12 cellular contexts compared by ENCODE assay signal in genomic region chr16:11309895-11310633, GRCh38. TPM values are rescaled to one million over a fixed set of nuclear protein-coding genes. Genes with fewer than 3 reads are reported as not detected.
A peak's percentile ranks its signal among the peaks of the same experiment; 100 is the strongest.
DNase-seq lines count a peak whose midpoint lies in the region; ATAC-seq, FAIRE-seq and TF ChIP-seq lines count a peak whose summit lies in the region.
"Had no signal": no experiment of that assay in that cellular context is flagged by ENCODE, and none has a peak within 500 bp of the region (broad histone marks: within the 10 kb centered on the region; RNA-seq: fewer than 3 reads in every experiment).

No MANE protein-coding gene starts in this region.

- no peak for TF ChIP-seq CTCF in KMS-11 (conservative IDR thresholded peaks at IDR 0.05; ENCODE audit: low read depth, low read length)
- no peak for TF ChIP-seq CTCF in HepG2 (CRISPR knock-in tag; IDR thresholded peaks at IDR 0.05)
- no peak for TF ChIP-seq CTCF in gastrocnemius medialis (IDR thresholded peaks at IDR 0.05 in 4 of 5, conservative IDR thresholded peaks at IDR 0.05 in 1 of 5)

- H2AFZ ChIP-seq in KMS-11 (ENCODE audit: low read depth) (peak overlapping the region; percentile 13; the same call in 1 of the 2 replicates), HepG2 (ENCODE audit: low read length) (no peak overlapping the region)

- peak; percentile 39 for ATAC-seq in GM21529 (IDR thresholded peaks at IDR 0.05; ENCODE audit: unreplicated experiment)
- ATAC-seq in HepG2, result peak; percentile 53
- no peak for ATAC-seq in gastrocnemius medialis
- ATAC-seq in HG03469 (IDR thresholded peaks at IDR 0.05; ENCODE audit: unreplicated experiment), result no peak
- ATAC-seq in HG03045 (IDR thresholded peaks at IDR 0.05; ENCODE audit: unreplicated experiment), result no peak
- ATAC-seq: sciatic nerve had no signal

- in situ Hi-C loops in HepG2 (cut with HindIII; ENCODE audit: extremely low pct_ligation_motif_present, low pct_unique_long_range_greater_than_20kb), result no loop called here
- in situ Hi-C loops in gastrocnemius medialis (cut with MboI; ENCODE audit: low sequenced_read_pairs in 4 of 4), result no loop called here

- no peaks in the 10 kb centered on the region for H3K36me3 ChIP-seq in KMS-11 (ENCODE audit: insufficient read depth)
- no peaks in the 10 kb centered on the region for H3K36me3 ChIP-seq in HepG2 (replicated peaks in 1 of 2; ENCODE audit: control insufficient read depth in 1 of 2, insufficient read depth in 2 of 2, low read length in 2 of 2)
- no peaks in the 10 kb centered on the region for H3K36me3 ChIP-seq in gastrocnemius medialis
- H3K36me3 ChIP-seq: tibial artery had no signal

- TF ChIP-seq EP300 in HepG2 (IDR thresholded peaks at IDR 0.05; ENCODE audit: low read depth in 2 of 2, low read length in 2 of 2) (peak; percentile 72 to 78; a peak in 3 of 4 replicates), HepG2 (CRISPR knock-in tag; IDR thresholded peaks at IDR 0.05; ENCODE audit: borderline replicate concordance) (peak; percentile 60)

- H4K20me1 ChIP-seq in KMS-11 (ENCODE audit: insufficient read depth) (no peaks in the 10 kb centered on the region), HepG2 (ENCODE audit: insufficient read depth, low read length) (no peaks in the 10 kb centered on the region)

- H3K4me3 ChIP-seq in KMS-11 (IDR thresholded peaks at IDR 0.05; ENCODE audit: insufficient read depth, low read depth, low read length), result no peak overlapping the region
- no peak overlapping the region for H3K4me3 ChIP-seq in HepG2 (replicated peaks in 1 of 3; ENCODE audit: insufficient read depth in 1 of 3, low read depth in 2 of 3, low read length in 3 of 3)
- no peak overlapping the region for H3K4me3 ChIP-seq in gastrocnemius medialis
- H3K4me3 ChIP-seq: tibial artery had no signal

- intact Hi-C loops in HepG2 (cut with micrococcal nuclease; ENCODE audit: unreplicated experiment) (loop anchor here (2.0 kb wide), 1 partner anchor 53 kb away; the partner anchor contains the start of gene SOCS1), gastrocnemius medialis (cut with DNase I; ENCODE audit: low total_unique reads) (no loop called here)

- H3K79me2 ChIP-seq in KMS-11 (ENCODE audit: insufficient read depth, low read depth) (no peaks in the 10 kb centered on the region), HepG2 (ENCODE audit: insufficient read depth, low read length) (no peaks in the 10 kb centered on the region)

- 0 out of 2 replicates have a peak, but pooled peaks have one; percentile 7 for TF ChIP-seq RAD21 in HepG2 (CRISPR knock-in tag; IDR thresholded peaks at IDR 0.05)

- TF ChIP-seq POLR2A in GM12891 (IDR thresholded peaks at IDR 0.05; ENCODE audit: low read depth, low read length) (no peak), HepG2 (IDR thresholded peaks at IDR 0.05; ENCODE audit: insufficient read depth in 1 of 2, low read depth in 2 of 2, low read length in 2 of 2) (peak; percentile 30 to 34; a peak in 2 of 4 replicates), gastrocnemius medialis (IDR thresholded peaks at IDR 0.05) (no peak)

- CTCF ChIA-PET in HepG2 (lab: Yijun Ruan, JAX; ENCODE audit: low intra/inter-chr PET ratio, low total read pairs), result no interaction called here

- H3K9ac ChIP-seq in KMS-11 (peak overlapping the region; percentile 39; the same call in 1 of the 2 replicates), HepG2 (ENCODE audit: insufficient read depth, low read depth, low read length) (peak overlapping the region; percentile 62)

- POLR2A ChIA-PET in HepG2 (lab: Yijun Ruan, JAX), result interaction anchor here (1.1 to 7.4 kb wide), 6 partner anchors 12 to 61 kb away, joined by 4 to 234 read pairs (median 24); partner anchors contain the start of genes PRM2, PRM3 and SOCS1

- DNase-seq in GM12891 (ENCODE audit: insufficient read length, low spot score) (no peak), HepG2 (ENCODE audit: low spot score) (peak; percentile 86), gastrocnemius medialis (no peak), NCI-H1092 treated with DMSO at 0.1 percent for 48 hours (lab: John Stamatoyannopoulos, UW) (no peak)
- DNase-seq: T1000, tibial artery had no signal

- H3K9me3 ChIP-seq in HepG2 (ENCODE audit: low read length), result no peaks in the 10 kb centered on the region
- no peaks in the 10 kb centered on the region for H3K9me3 ChIP-seq in gastrocnemius medialis
- H3K9me3 ChIP-seq: tibial artery had no signal

- BruUV-seq in HepG2 (replicated peaks; lab: Mats Ljungman, UMichigan), result no TSS peak

- peaks cover 74% of the 10 kb centered on the region for H3K4me1 ChIP-seq in KMS-11 (ENCODE audit: low read depth, poor library complexity, severe bottlenecking)
- H3K4me1 ChIP-seq in HepG2 (ENCODE audit: insufficient read depth, low read length), result peaks cover 91% of the 10 kb centered on the region
- no peaks in the 10 kb centered on the region for H3K4me1 ChIP-seq in gastrocnemius medialis

- 33% methylated on average over 9 of the region's 9 CpGs for WGBS in HepG2 (ENCODE audit: low lambda C conversion rate)

- FAIRE-seq in GM12891 (lab: Jason Lieb, UNC) (peak; percentile 61), HepG2 (lab: Jason Lieb, UNC) (peak; percentile 58)
- FAIRE-seq: bronchial epithelial cell had no signal

- H3K27ac ChIP-seq in KMS-11 (peak overlapping the region; percentile 89), HepG2 (ENCODE audit: extremely low read length, insufficient read depth, low read length) (peak overlapping the region; percentile 89), gastrocnemius medialis (no peak overlapping the region)
- H3K27ac ChIP-seq: tibial artery had no signal

- no peaks in the 10 kb centered on the region for H3K27me3 ChIP-seq in KMS-11 (ENCODE audit: insufficient read depth, low read depth)
- H3K27me3 ChIP-seq in HepG2 (ENCODE audit: control insufficient read depth in 1 of 2, insufficient read depth in 2 of 2, low read length in 2 of 2), result no peaks in the 10 kb centered on the region
- H3K27me3 ChIP-seq in gastrocnemius medialis, result no peaks in the 10 kb centered on the region

- H3K4me2 ChIP-seq in KMS-11 (peak overlapping the region; percentile 70), HepG2 (ENCODE audit: low read depth, low read length) (peak overlapping the region; percentile 43)

RNA-seq across cellular contexts. Expression of gene PRM1, which starts 28.9 kb away (rescaled TPM):
- not detected for polyA plus RNA-seq in GM12891 (2012; ENCODE audit: low read depth, missing spikeins)
- total RNA-seq in HepG2 (2016; rRNA removed; fragmentation: Illumina TruSeq; extraction: Trizol) (not detected in 2 replicates), gastrocnemius medialis (not detected)
- total RNA-seq in HepG2 (2016; cell fraction: cytosol; rRNA removed; fragmentation: Illumina TruSeq; extraction: Trizol; ENCODE audit: low read depth), result not detected in 2 replicates
- total RNA-seq in HepG2 (2016; cell fraction: insoluble cytoplasmic fraction; rRNA removed; fragmentation: Illumina TruSeq; extraction: Trizol), result not detected in 2 replicates
- not detected in 2 replicates for total RNA-seq in HepG2 (2016; cell fraction: membrane; rRNA removed; fragmentation: Illumina TruSeq; extraction: Trizol)
- total RNA-seq in HepG2 (2016; cell fraction: nucleus; rRNA removed; fragmentation: Illumina TruSeq; extraction: Trizol), result not detected in 2 replicates
- not detected in 2 replicates for polyA plus RNA-seq in HepG2 (2011; rRNA removed)
- 0.44 TPM in 1 of 2 replicates, not detected in the other for polyA plus RNA-seq in HepG2 (2011; cell fraction: cytosol; rRNA removed)
- polyA plus RNA-seq in HepG2 (2011; cell fraction: nucleus; rRNA removed), result not detected in 2 replicates
- polyA plus RNA-seq in HepG2 (2012), result not detected in 2 replicates
- polyA plus RNA-seq in HepG2 (2016; cell fraction: cytosol; fragmentation: Illumina TruSeq; extraction: Trizol; ENCODE audit: low read depth), result not detected in 2 replicates
- polyA plus RNA-seq in HepG2 (2016; cell fraction: insoluble cytoplasmic fraction; fragmentation: Illumina TruSeq; extraction: Trizol; ENCODE audit: low read depth), result not detected in 2 replicates
- not detected in 2 replicates for polyA plus RNA-seq in HepG2 (2016; cell fraction: membrane; fragmentation: Illumina TruSeq; extraction: Trizol; ENCODE audit: low read depth)
- polyA plus RNA-seq in HepG2 (2016; cell fraction: nucleus; fragmentation: Illumina TruSeq; extraction: Trizol; ENCODE audit: insufficient read depth, low read depth), result not detected in 2 replicates
- not detected in 2 replicates for polyA minus RNA-seq in HepG2 (2011; rRNA and poly(A)+ RNA removed; ENCODE audit: low replicate concordance)
- polyA minus RNA-seq in HepG2 (2011; cell fraction: cytosol; rRNA and poly(A)+ RNA removed), result not detected in 2 replicates
- polyA minus RNA-seq in HepG2 (2011; cell fraction: nucleus; rRNA and poly(A)+ RNA removed), result not detected in 2 replicates
- total RNA-seq: bronchial epithelial cell, sciatic nerve had no signal

RNA-seq across cellular contexts. Expression of gene PRM2, which starts 33.8 kb away (rescaled TPM):
- not detected for polyA plus RNA-seq in GM12891 (2012; ENCODE audit: low read depth, missing spikeins)
- total RNA-seq in HepG2 (2016; rRNA removed; fragmentation: Illumina TruSeq; extraction: Trizol) (not detected in 2 replicates), gastrocnemius medialis (not detected)
- total RNA-seq in HepG2 (2016; cell fraction: cytosol; rRNA removed; fragmentation: Illumina TruSeq; extraction: Trizol; ENCODE audit: low read depth), result 0.61 TPM in 1 of 2 replicates, not detected in the other
- total RNA-seq in HepG2 (2016; cell fraction: insoluble cytoplasmic fraction; rRNA removed; fragmentation: Illumina TruSeq; extraction: Trizol), result not detected in 2 replicates
- total RNA-seq in HepG2 (2016; cell fraction: membrane; rRNA removed; fragmentation: Illumina TruSeq; extraction: Trizol), result 0.28 and 0.52 TPM in 2 replicates
- total RNA-seq in HepG2 (2016; cell fraction: nucleus; rRNA removed; fragmentation: Illumina TruSeq; extraction: Trizol), result not detected in 2 replicates
- polyA plus RNA-seq in HepG2 (2011; rRNA removed), result 0.54 TPM in 1 of 2 replicates, not detected in the other
- 0.19 and 0.26 TPM in 2 replicates for polyA plus RNA-seq in HepG2 (2011; cell fraction: cytosol; rRNA removed)
- polyA plus RNA-seq in HepG2 (2011; cell fraction: nucleus; rRNA removed), result not detected in 2 replicates
- polyA plus RNA-seq in HepG2 (2012), result not detected in 2 replicates
- polyA plus RNA-seq in HepG2 (2016; cell fraction: cytosol; fragmentation: Illumina TruSeq; extraction: Trizol; ENCODE audit: low read depth), result 1.6 and 2.0 TPM in 2 replicates
- 0.56 TPM in 1 of 2 replicates, not detected in the other for polyA plus RNA-seq in HepG2 (2016; cell fraction: insoluble cytoplasmic fraction; fragmentation: Illumina TruSeq; extraction: Trizol; ENCODE audit: low read depth)
- 0.55 and 0.73 TPM in 2 replicates for polyA plus RNA-seq in HepG2 (2016; cell fraction: membrane; fragmentation: Illumina TruSeq; extraction: Trizol; ENCODE audit: low read depth)
- polyA plus RNA-seq in HepG2 (2016; cell fraction: nucleus; fragmentation: Illumina TruSeq; extraction: Trizol; ENCODE audit: insufficient read depth, low read depth), result not detected in 2 replicates
- polyA minus RNA-seq in HepG2 (2011; rRNA and poly(A)+ RNA removed; ENCODE audit: low replicate concordance), result not detected in 2 replicates
- not detected in 2 replicates for polyA minus RNA-seq in HepG2 (2011; cell fraction: cytosol; rRNA and poly(A)+ RNA removed)
- polyA minus RNA-seq in HepG2 (2011; cell fraction: nucleus; rRNA and poly(A)+ RNA removed), result not detected in 2 replicates
- total RNA-seq: bronchial epithelial cell, sciatic nerve had no signal

RNA-seq across cellular contexts. Expression of gene RMI2, which starts 35.2 kb away (rescaled TPM):
- polyA plus RNA-seq in GM12891 (2012; ENCODE audit: low read depth, missing spikeins), result 39.3 TPM
- total RNA-seq in HepG2 (2016; rRNA removed; fragmentation: Illumina TruSeq; extraction: Trizol), result 55.7 and 65.3 TPM in 2 replicates
- 8.6 and 11.0 TPM in 2 replicates for total RNA-seq in HepG2 (2016; cell fraction: cytosol; rRNA removed; fragmentation: Illumina TruSeq; extraction: Trizol; ENCODE audit: low read depth)
- total RNA-seq in HepG2 (2016; cell fraction: insoluble cytoplasmic fraction; rRNA removed; fragmentation: Illumina TruSeq; extraction: Trizol), result 51.5 and 55.7 TPM in 2 replicates
- total RNA-seq in HepG2 (2016; cell fraction: membrane; rRNA removed; fragmentation: Illumina TruSeq; extraction: Trizol), result 28.4 and 29.3 TPM in 2 replicates
- total RNA-seq in HepG2 (2016; cell fraction: nucleus; rRNA removed; fragmentation: Illumina TruSeq; extraction: Trizol), result 23.6 and 25.7 TPM in 2 replicates
- 15.3 and 24.5 TPM in 2 replicates for polyA plus RNA-seq in HepG2 (2011; rRNA removed)
- 18.8 and 22.1 TPM in 2 replicates for polyA plus RNA-seq in HepG2 (2011; cell fraction: cytosol; rRNA removed)
- polyA plus RNA-seq in HepG2 (2011; cell fraction: nucleus; rRNA removed), result 10.4 and 11.9 TPM in 2 replicates
- polyA plus RNA-seq in HepG2 (2012), result 19.5 and 50.3 TPM in 2 replicates
- 10.8 and 11.1 TPM in 2 replicates for polyA plus RNA-seq in HepG2 (2016; cell fraction: cytosol; fragmentation: Illumina TruSeq; extraction: Trizol; ENCODE audit: low read depth)
- polyA plus RNA-seq in HepG2 (2016; cell fraction: insoluble cytoplasmic fraction; fragmentation: Illumina TruSeq; extraction: Trizol; ENCODE audit: low read depth), result 90.6 and 102 TPM in 2 replicates
- polyA plus RNA-seq in HepG2 (2016; cell fraction: membrane; fragmentation: Illumina TruSeq; extraction: Trizol; ENCODE audit: low read depth), result 27.3 and 29.2 TPM in 2 replicates
- 54.0 and 54.7 TPM in 2 replicates for polyA plus RNA-seq in HepG2 (2016; cell fraction: nucleus; fragmentation: Illumina TruSeq; extraction: Trizol; ENCODE audit: insufficient read depth, low read depth)
- 9.1 and 22.0 TPM in 2 replicates for polyA minus RNA-seq in HepG2 (2011; rRNA and poly(A)+ RNA removed; ENCODE audit: low replicate concordance)
- 12.6 and 15.4 TPM in 2 replicates for polyA minus RNA-seq in HepG2 (2011; cell fraction: cytosol; rRNA and poly(A)+ RNA removed)
- 8.4 and 8.7 TPM in 2 replicates for polyA minus RNA-seq in HepG2 (2011; cell fraction: nucleus; rRNA and poly(A)+ RNA removed)
- total RNA-seq in gastrocnemius medialis, result under 1 TPM in 2 of 4 donors, not detected in 2; 0.44 to 0.49 TPM

RNA-seq across cellular contexts. Expression of gene PRM3, which starts 36.6 kb away (rescaled TPM):
- polyA plus RNA-seq in GM12891 (2012; ENCODE audit: low read depth, missing spikeins), result not detected
- not detected in 2 replicates for total RNA-seq in HepG2 (2016; rRNA removed; fragmentation: Illumina TruSeq; extraction: Trizol)
- total RNA-seq in HepG2 (2016; cell fraction: cytosol; rRNA removed; fragmentation: Illumina TruSeq; extraction: Trizol; ENCODE audit: low read depth), result not detected in 2 replicates
- not detected in 2 replicates for total RNA-seq in HepG2 (2016; cell fraction: insoluble cytoplasmic fraction; rRNA removed; fragmentation: Illumina TruSeq; extraction: Trizol)
- not detected in 2 replicates for total RNA-seq in HepG2 (2016; cell fraction: membrane; rRNA removed; fragmentation: Illumina TruSeq; extraction: Trizol)
- total RNA-seq in HepG2 (2016; cell fraction: nucleus; rRNA removed; fragmentation: Illumina TruSeq; extraction: Trizol), result not detected in 2 replicates
- polyA plus RNA-seq in HepG2 (2011; rRNA removed), result not detected in 2 replicates
- not detected in 2 replicates for polyA plus RNA-seq in HepG2 (2011; cell fraction: cytosol; rRNA removed)
- polyA plus RNA-seq in HepG2 (2011; cell fraction: nucleus; rRNA removed), result not detected in 2 replicates
- not detected in 2 replicates for polyA plus RNA-seq in HepG2 (2012)
- not detected in 2 replicates for polyA plus RNA-seq in HepG2 (2016; cell fraction: cytosol; fragmentation: Illumina TruSeq; extraction: Trizol; ENCODE audit: low read depth)
- not detected in 2 replicates for polyA plus RNA-seq in HepG2 (2016; cell fraction: insoluble cytoplasmic fraction; fragmentation: Illumina TruSeq; extraction: Trizol; ENCODE audit: low read depth)
- not detected in 2 replicates for polyA plus RNA-seq in HepG2 (2016; cell fraction: membrane; fragmentation: Illumina TruSeq; extraction: Trizol; ENCODE audit: low read depth)
- not detected in 2 replicates for polyA plus RNA-seq in HepG2 (2016; cell fraction: nucleus; fragmentation: Illumina TruSeq; extraction: Trizol; ENCODE audit: insufficient read depth, low read depth)
- polyA minus RNA-seq in HepG2 (2011; rRNA and poly(A)+ RNA removed; ENCODE audit: low replicate concordance), result not detected in 2 replicates
- polyA minus RNA-seq in HepG2 (2011; cell fraction: cytosol; rRNA and poly(A)+ RNA removed), result not detected in 2 replicates
- 2.8 TPM in 1 of 2 replicates, not detected in the other for polyA minus RNA-seq in HepG2 (2011; cell fraction: nucleus; rRNA and poly(A)+ RNA removed)
- not detected for total RNA-seq in gastrocnemius medialis
- total RNA-seq: bronchial epithelial cell, sciatic nerve had no signal

RNA-seq across cellular contexts. Expression of gene TNP2, which starts 40.9 kb away (rescaled TPM):
- not detected for polyA plus RNA-seq in GM12891 (2012; ENCODE audit: low read depth, missing spikeins)
- total RNA-seq in HepG2 (2016; rRNA removed; fragmentation: Illumina TruSeq; extraction: Trizol) (not detected in 2 replicates), gastrocnemius medialis (not detected)
- total RNA-seq in HepG2 (2016; cell fraction: cytosol; rRNA removed; fragmentation: Illumina TruSeq; extraction: Trizol; ENCODE audit: low read depth), result not detected in 2 replicates
- total RNA-seq in HepG2 (2016; cell fraction: insoluble cytoplasmic fraction; rRNA removed; fragmentation: Illumina TruSeq; extraction: Trizol), result not detected in 2 replicates
- not detected in 2 replicates for total RNA-seq in HepG2 (2016; cell fraction: membrane; rRNA removed; fragmentation: Illumina TruSeq; extraction: Trizol)
- total RNA-seq in HepG2 (2016; cell fraction: nucleus; rRNA removed; fragmentation: Illumina TruSeq; extraction: Trizol), result not detected in 2 replicates
- polyA plus RNA-seq in HepG2 (2011; rRNA removed), result not detected in 2 replicates
- not detected in 2 replicates for polyA plus RNA-seq in HepG2 (2011; cell fraction: cytosol; rRNA removed)
- not detected in 2 replicates for polyA plus RNA-seq in HepG2 (2011; cell fraction: nucleus; rRNA removed)
- not detected in 2 replicates for polyA plus RNA-seq in HepG2 (2012)
- polyA plus RNA-seq in HepG2 (2016; cell fraction: cytosol; fragmentation: Illumina TruSeq; extraction: Trizol; ENCODE audit: low read depth), result not detected in 2 replicates
- polyA plus RNA-seq in HepG2 (2016; cell fraction: insoluble cytoplasmic fraction; fragmentation: Illumina TruSeq; extraction: Trizol; ENCODE audit: low read depth), result not detected in 2 replicates
- polyA plus RNA-seq in HepG2 (2016; cell fraction: membrane; fragmentation: Illumina TruSeq; extraction: Trizol; ENCODE audit: low read depth), result not detected in 2 replicates
- polyA plus RNA-seq in HepG2 (2016; cell fraction: nucleus; fragmentation: Illumina TruSeq; extraction: Trizol; ENCODE audit: insufficient read depth, low read depth), result not detected in 2 replicates
- polyA minus RNA-seq in HepG2 (2011; rRNA and poly(A)+ RNA removed; ENCODE audit: low replicate concordance), result not detected in 2 replicates
- polyA minus RNA-seq in HepG2 (2011; cell fraction: cytosol; rRNA and poly(A)+ RNA removed), result not detected in 2 replicates
- not detected in 2 replicates for polyA minus RNA-seq in HepG2 (2011; cell fraction: nucleus; rRNA and poly(A)+ RNA removed)
- total RNA-seq: bronchial epithelial cell, sciatic nerve had no signal

Comparison
In these comparisons a context has a peak if more than half of its experiments do, and no peak if none do; other contexts are left out.
1. POLR2A ChIP-seq: peak in HepG2 (2 of 2); none in GM12891 (single experiment) and gastrocnemius medialis (0 of 2).
2. ATAC-seq: peak in GM21529 (single experiment) and HepG2 (single experiment); none in gastrocnemius medialis (0 of 2), HG03469 (single experiment) and HG03045 (single experiment).
3. H3K27ac ChIP-seq: peak in KMS-11 (single experiment) and HepG2 (single experiment); none in gastrocnemius medialis (0 of 4).
4. RNA of gene RMI2, which starts 35.2 kb away (total RNA-seq): 8.6 to 65.3 TPM in HepG2; 0.44 to 0.49 TPM in gastrocnemius medialis; every median in the first group is over 4 times any median in the second.